In the genomic region with DNA sequence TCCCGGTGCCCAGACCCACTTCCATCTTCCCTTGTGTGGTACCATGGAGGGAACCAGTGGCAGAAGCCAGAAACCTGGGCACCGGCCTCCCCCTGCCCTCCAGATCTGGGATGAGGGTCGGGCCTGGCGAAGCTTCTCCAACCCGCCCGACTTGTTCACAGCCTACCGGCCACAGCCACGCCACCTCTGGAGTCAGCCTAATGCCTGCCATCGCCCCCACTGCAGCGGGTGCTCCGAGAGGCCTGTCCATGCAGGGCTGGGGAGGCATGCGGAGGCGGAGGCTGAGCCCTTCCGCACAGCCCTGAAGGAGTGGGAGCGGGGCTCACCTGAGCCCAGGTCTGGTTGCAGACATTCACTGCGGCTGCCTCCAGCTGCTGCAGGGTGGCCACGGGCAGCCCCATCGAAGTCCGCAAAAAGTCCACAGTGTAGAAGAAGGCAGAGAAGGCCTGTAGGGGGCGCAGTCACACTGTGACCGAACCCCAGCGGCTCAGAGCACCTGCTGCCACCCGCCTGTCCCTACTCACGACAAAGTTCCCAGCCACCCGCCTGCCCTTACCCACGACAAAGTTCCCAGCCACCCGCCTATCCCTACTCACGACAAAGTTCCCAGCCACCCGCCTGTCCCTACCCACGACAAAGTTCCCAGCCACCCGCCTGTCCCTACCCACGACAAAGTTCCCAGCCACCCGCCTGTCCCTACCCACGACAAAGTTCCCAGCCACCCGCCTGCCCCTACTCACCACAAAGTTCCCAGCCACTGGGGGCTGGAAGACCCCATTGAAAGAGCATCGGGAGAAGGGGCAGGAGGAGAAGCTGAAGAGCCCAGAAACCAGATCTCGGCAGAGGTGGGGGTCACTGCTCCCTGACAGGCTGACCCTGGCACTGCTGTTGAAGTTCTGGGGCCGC, we compare ENCODE assay signal across 8 cellular contexts. TPM values are rescaled to one million over a fixed set of nuclear protein-coding genes. Genes with fewer than 3 reads are reported as not detected.
DNase-seq lines count a peak whose midpoint lies in the region; ATAC-seq and TF ChIP-seq lines count a peak whose summit lies in the region.

No MANE protein-coding gene starts in this region.

- no peak overlapping the region for H2BK15ac ChIP-seq in neuronal stem cell (ENCODE audit: low read length)

- peaks cover 23 to 85% (median 75%) of the 10 kb centered on the region in 3 experiments for H3K27me3 ChIP-seq in neuronal stem cell (ENCODE audit: control insufficient read depth in 3 of 3, insufficient read depth in 3 of 3, low read depth in 1 of 3, low read length in 3 of 3)

- H3K9me3 Mint-ChIP-seq in WTC11: no peaks in the 10 kb centered on the region
- H3K9me3 Mint-ChIP-seq in effector memory CD8-positive, alpha-beta T cell: no peaks in the 10 kb centered on the region

- peaks cover 5% of the 10 kb centered on the region in 2 donors for H3K4me1 ChIP-seq in neuronal stem cell (ENCODE audit: control insufficient read depth in 2 of 2, insufficient read depth in 1 of 2, low read depth in 1 of 2, low read length in 2 of 2)

- peaks cover 10% of the 10 kb centered on the region for H3K4me1 Mint-ChIP-seq in WTC11
- peaks cover 5 to 12% of the 10 kb centered on the region in 2 donors for H3K4me1 Mint-ChIP-seq in effector memory CD8-positive, alpha-beta T cell (ENCODE audit: low read depth in 2 of 2)

- H3K9me3 ChIP-seq in neuronal stem cell (replicated peaks in 1 of 2; ENCODE audit: control insufficient read depth in 2 of 2, insufficient read depth in 1 of 2, low read depth in 1 of 2, low read length in 2 of 2): peaks cover 0 to 3% of the 10 kb centered on the region in 2 donors

- peak overlapping the region; percentile 21 for H3K9ac ChIP-seq in neuronal stem cell (ENCODE audit: low read depth, low read length, poor library complexity)

- no peak overlapping the region for H2BK5ac ChIP-seq in neuronal stem cell (ENCODE audit: low read length)

- no peak overlapping the region for H3K4me2 ChIP-seq in neuronal stem cell (ENCODE audit: insufficient read depth, low read length, poor library complexity, severe bottlenecking)

- POLR2A ChIA-PET in WTC11 (lab: Charles Lee): no interaction called here

- no peak overlapping the region for H2AFZ ChIP-seq in neuronal stem cell (ENCODE audit: low read length)

- H3K4me3 ChIP-seq in neuronal stem cell (ENCODE audit: low read length in 2 of 2): no peak overlapping the region

- no peak overlapping the region for H3K4ac ChIP-seq in neuronal stem cell (ENCODE audit: low read length)

- no peak overlapping the region for H2BK120ac ChIP-seq in neuronal stem cell (ENCODE audit: low read depth, low read length)

- DNase-seq in NCI-H2107 treated with DMSO at 0.1 percent for 48 hours (lab: John Stamatoyannopoulos, UW; ENCODE audit: unreplicated experiment): peak; percentile 71
- DNase-seq in NCI-H2107 (lab: John Stamatoyannopoulos, UW): no peak
- DNase-seq in NCI-H1105 treated with DMSO at 0.1 percent for 48 hours (lab: John Stamatoyannopoulos, UW): peak; percentile 30
- peak; percentile 84 for DNase-seq in WTC11 (ENCODE audit: low spot score)
- DNase-seq in effector memory CD8-positive, alpha-beta T cell: peak in 2 of 3 experiments; percentile 46 to 47
- DNase-seq in neuronal stem cell (ENCODE audit: low spot score): peak; percentile 67

- H2AK5ac ChIP-seq in neuronal stem cell (ENCODE audit: low read depth, low read length): peak overlapping the region; percentile 33

- peak; percentile 68; the same call in 1 of the 2 replicates for TF ChIP-seq CTCF in WTC11 (IDR thresholded peaks at IDR 0.05)

- no peak overlapping the region for H3K4me3 Mint-ChIP-seq in WTC11
- no peak overlapping the region for H3K4me3 Mint-ChIP-seq in effector memory CD8-positive, alpha-beta T cell

- peaks cover 60% of the 10 kb centered on the region for H3K27me3 Mint-ChIP-seq in WTC11 (ENCODE audit: low read depth)
- H3K27me3 Mint-ChIP-seq in effector memory CD8-positive, alpha-beta T cell: peaks cover 26 to 58% of the 10 kb centered on the region in 2 donors

- no peak overlapping the region for H3K27ac Mint-ChIP-seq in WTC11
- peak overlapping the region in 1 of 2 donors; percentile 76 for H3K27ac Mint-ChIP-seq in effector memory CD8-positive, alpha-beta T cell

- H3K36me3 ChIP-seq in neuronal stem cell (replicated peaks in 1 of 2; ENCODE audit: control insufficient read depth in 2 of 2, insufficient read depth in 2 of 2, low read length in 2 of 2): no peaks in the 10 kb centered on the region

- no peak overlapping the region for H4K8ac ChIP-seq in neuronal stem cell (ENCODE audit: low read depth, low read length)

- H3K18ac ChIP-seq in neuronal stem cell (ENCODE audit: low read length): no peak overlapping the region

- peaks cover under 1% of the 10 kb centered on the region for H3K79me1 ChIP-seq in neuronal stem cell (ENCODE audit: low read depth, low read length)

- ATAC-seq in WTC11 (peak; percentile 24), HG03457 (IDR thresholded peaks at IDR 0.05; ENCODE audit: unreplicated experiment) (no peak), HG02970 (IDR thresholded peaks at IDR 0.05; ENCODE audit: low FRiP score, unreplicated experiment) (no peak)
- peak; percentile 40 for ATAC-seq in effector memory CD8-positive, alpha-beta T cell (replicated peaks)

- no peak overlapping the region for H3K14ac ChIP-seq in neuronal stem cell (ENCODE audit: low read length)

- CTCF ChIA-PET in WTC11 (lab: Charles Lee): interaction anchor here (0.5 to 3.4 kb wide), 35 partner anchors 9 to 327 kb away, joined by 3 to 179 read pairs (median 4); a partner anchor contains a TSS

- H2BK12ac ChIP-seq in neuronal stem cell (ENCODE audit: low read length): no peak overlapping the region

- H4K91ac ChIP-seq in neuronal stem cell (ENCODE audit: low read depth, low read length, poor library complexity): no peak overlapping the region

- peak overlapping the region; percentile 73 for H3K23ac ChIP-seq in neuronal stem cell (ENCODE audit: low read depth, low read length, poor library complexity)

- H3K36me3 Mint-ChIP-seq in WTC11: no peaks in the 10 kb centered on the region
- peaks cover 21% of the 10 kb centered on the region for H3K36me3 Mint-ChIP-seq in effector memory CD8-positive, alpha-beta T cell (ENCODE audit: insufficient read depth)

- no CpG with 5 or more reads among the region's 38 CpGs for WGBS in neuronal stem cell (ENCODE audit: extremely low coverage in 2 of 2, insufficient read length in 2 of 2, insufficient replicate concordance in 1 of 2), 2 donors

- H3K27ac ChIP-seq in neuronal stem cell (replicated peaks; ENCODE audit: low read length): no peak overlapping the region

TF ChIP-seq in WTC11, 78 proteins besides CTCF, POLR2A, EP300 and RAD21:
- TF ChIP-seq, protein P1, sequence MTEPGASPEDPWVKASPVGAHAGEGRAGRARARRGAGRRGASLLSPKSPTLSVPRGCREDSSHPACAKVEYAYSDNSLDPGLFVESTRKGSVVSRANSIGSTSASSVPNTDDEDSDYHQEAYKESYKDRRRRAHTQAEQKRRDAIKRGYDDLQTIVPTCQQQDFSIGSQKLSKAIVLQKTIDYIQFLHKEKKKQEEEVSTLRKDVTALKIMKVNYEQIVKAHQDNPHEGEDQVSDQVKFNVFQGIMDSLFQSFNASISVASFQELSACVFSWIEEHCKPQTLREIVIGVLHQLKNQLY (CRISPR knock-in tag; IDR thresholded peaks at IDR 0.05): no peak
- TF ChIP-seq, protein P2, sequence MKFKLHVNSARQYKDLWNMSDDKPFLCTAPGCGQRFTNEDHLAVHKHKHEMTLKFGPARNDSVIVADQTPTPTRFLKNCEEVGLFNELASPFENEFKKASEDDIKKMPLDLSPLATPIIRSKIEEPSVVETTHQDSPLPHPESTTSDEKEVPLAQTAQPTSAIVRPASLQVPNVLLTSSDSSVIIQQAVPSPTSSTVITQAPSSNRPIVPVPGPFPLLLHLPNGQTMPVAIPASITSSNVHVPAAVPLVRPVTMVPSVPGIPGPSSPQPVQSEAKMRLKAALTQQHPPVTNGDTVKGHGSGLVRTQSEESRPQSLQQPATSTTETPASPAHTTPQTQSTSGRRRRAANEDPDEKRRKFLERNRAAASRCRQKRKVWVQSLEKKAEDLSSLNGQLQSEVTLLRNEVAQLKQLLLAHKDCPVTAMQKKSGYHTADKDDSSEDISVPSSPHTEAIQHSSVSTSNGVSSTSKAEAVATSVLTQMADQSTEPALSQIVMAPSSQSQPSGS (CRISPR knock-in tag; IDR thresholded peaks at IDR 0.05; ENCODE audit: borderline replicate concordance, low read depth): no peak
- TF ChIP-seq, protein P3, sequence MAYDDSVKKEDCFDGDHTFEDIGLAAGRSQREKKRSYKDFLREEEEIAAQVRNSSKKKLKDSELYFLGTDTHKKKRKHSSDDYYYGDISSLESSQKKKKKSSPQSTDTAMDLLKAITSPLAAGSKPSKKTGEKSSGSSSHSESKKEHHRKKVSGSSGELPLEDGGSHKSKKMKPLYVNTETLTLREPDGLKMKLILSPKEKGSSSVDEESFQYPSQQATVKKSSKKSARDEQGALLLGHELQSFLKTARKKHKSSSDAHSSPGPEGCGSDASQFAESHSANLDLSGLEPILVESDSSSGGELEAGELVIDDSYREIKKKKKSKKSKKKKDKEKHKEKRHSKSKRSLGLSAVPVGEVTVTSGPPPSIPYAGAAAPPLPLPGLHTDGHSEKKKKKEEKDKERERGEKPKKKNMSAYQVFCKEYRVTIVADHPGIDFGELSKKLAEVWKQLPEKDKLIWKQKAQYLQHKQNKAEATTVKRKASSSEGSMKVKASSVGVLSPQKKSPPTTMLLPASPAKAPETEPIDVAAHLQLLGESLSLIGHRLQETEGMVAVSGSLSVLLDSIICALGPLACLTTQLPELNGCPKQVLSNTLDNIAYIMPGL (CRISPR knock-in tag; IDR thresholded peaks at IDR 0.05): peak; percentile 13; the same call in 1 of the 2 replicates
- no peak for TF ChIP-seq SOX15 (CRISPR knock-in tag; IDR thresholded peaks at IDR 0.05)

RNA-seq across cellular contexts. Expression of a gene that starts 3.8 kb away (rescaled TPM):
- total RNA-seq in WTC11 (2021): 64.3 to 68.8 TPM (median 64.5 TPM) in 3 replicates
- 41.2 TPM for polyA plus RNA-seq in neuronal stem cell (2013, experiment 1 of 2)
- 37.6 TPM for polyA plus RNA-seq in neuronal stem cell (2013, experiment 2 of 2)

RNA-seq across cellular contexts. Expression of a gene that starts 4.1 kb away (rescaled TPM):
- total RNA-seq in WTC11 (2021): 8.3 to 9.6 TPM (median 9.2 TPM) in 3 replicates
- 0.01 TPM for polyA plus RNA-seq in neuronal stem cell (2013, experiment 1 of 2)
- polyA plus RNA-seq in neuronal stem cell (2013, experiment 2 of 2): not detected

RNA-seq across cellular contexts. Expression of a gene that starts 17.9 kb away (rescaled TPM):
- total RNA-seq in WTC11 (2021): not detected in 3 replicates
- polyA plus RNA-seq in neuronal stem cell (2013, experiment 1 of 2): not detected
- not detected for polyA plus RNA-seq in neuronal stem cell (2013, experiment 2 of 2)

RNA-seq across cellular contexts. Expression of a gene that starts 20.6 kb away (rescaled TPM):
- total RNA-seq in WTC11 (2021): 52.0 to 67.0 TPM (median 53.6 TPM) in 3 replicates
- 15.6 TPM for polyA plus RNA-seq in neuronal stem cell (2013, experiment 1 of 2)
- 16.0 TPM for polyA plus RNA-seq in neuronal stem cell (2013, experiment 2 of 2)

RNA-seq across cellular contexts. Expression of a gene that starts 21.8 kb away (rescaled TPM):
- total RNA-seq in WTC11 (2021): 19.2 to 28.3 TPM (median 25.9 TPM) in 3 replicates
- polyA plus RNA-seq in neuronal stem cell (2013, experiment 1 of 2): 27.7 TPM
- 24.0 TPM for polyA plus RNA-seq in neuronal stem cell (2013, experiment 2 of 2)

Comparison
In these comparisons a context has a peak if more than half of its experiments do, and no peak if none do; other contexts are left out.
1. ATAC-seq: peak in WTC11 (single experiment) and effector memory CD8-positive, alpha-beta T cell (single experiment); none in HG03457 (single experiment) and HG02970 (single experiment).